ENCODE assay signal across 14 cellular contexts in the genomic region with DNA sequence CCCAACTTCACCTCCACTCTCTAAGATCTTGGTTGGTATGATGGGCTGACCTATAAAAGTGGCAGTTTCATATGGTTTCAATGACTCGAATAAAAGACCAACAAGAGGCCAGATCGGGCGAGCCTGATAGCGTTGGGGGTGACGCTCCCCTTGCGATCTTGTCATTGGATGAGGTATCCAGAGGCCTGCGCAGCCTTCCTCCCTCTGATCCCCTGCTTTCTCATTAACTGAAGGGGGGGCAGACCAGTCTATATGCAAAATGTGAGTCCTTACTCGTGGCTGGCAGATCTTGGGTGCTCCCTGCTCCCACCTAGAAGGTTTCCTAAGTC. TPM values are rescaled to one million over a fixed set of nuclear protein-coding genes. Genes with fewer than 3 reads are reported as not detected.
A peak's percentile ranks its signal among the peaks of the same experiment; 100 is the strongest.
DNase-seq lines count a peak whose midpoint lies in the region; ATAC-seq and TF ChIP-seq lines count a peak whose summit lies in the region.
"Had no signal": no experiment of that assay in that cellular context is flagged by ENCODE, and none has a peak within 500 bp of the region (broad histone marks: within the 10 kb centered on the region; RNA-seq: fewer than 3 reads in every experiment).

No MANE protein-coding gene starts in this region.

- no peak overlapping the region for H3K27ac Mint-ChIP-seq in stimulated activated naive CD8-positive, alpha-beta T cell treated with anti-CD3 and anti-CD28 coated beads, Interleukin-15, Interleukin-2, amounts not matched to agents 100 ng/mL and 50 ng/mL, for 24 hours
- H3K27ac Mint-ChIP-seq in naive thymus-derived CD8-positive, alpha-beta T cell = no peak overlapping the region

- peaks cover 42% of the 10 kb centered on the region for H3K27me3 Mint-ChIP-seq in stimulated activated naive CD8-positive, alpha-beta T cell treated with anti-CD3 and anti-CD28 coated beads, Interleukin-15, Interleukin-2, amounts not matched to agents 100 ng/mL and 50 ng/mL, for 24 hours
- peaks cover 10 to 55% (median 38%) of the 10 kb centered on the region in 5 donors for H3K27me3 Mint-ChIP-seq in naive thymus-derived CD8-positive, alpha-beta T cell

- H3K9me3 Mint-ChIP-seq in stimulated activated naive CD8-positive, alpha-beta T cell treated with anti-CD3 and anti-CD28 coated beads, Interleukin-15, Interleukin-2, amounts not matched to agents 100 ng/mL and 50 ng/mL, for 24 hours = no peaks in the 10 kb centered on the region
- H3K9me3 Mint-ChIP-seq in naive thymus-derived CD8-positive, alpha-beta T cell = no peaks in the 10 kb centered on the region

- no peak for DNase-seq in stimulated activated naive CD8-positive, alpha-beta T cell treated with anti-CD3 and anti-CD28 coated beads, Interleukin-15, Interleukin-2, amounts not matched to agents 100 U/mL and 50 U/mL, for 24 hours
- no peak for DNase-seq in naive thymus-derived CD8-positive, alpha-beta T cell
- DNase-seq in upper lobe of right lung (no peak), NCI-H226 (no peak), NCI-H1105 (lab: John Stamatoyannopoulos, UW) (no peak)
- DNase-seq: activated CD4-positive, CD25-positive, alpha-beta regulatory T cell; AML-193; cortex of kidney; GF-D8; NCI-H345 had no signal

- H3K36me3 ChIP-seq in endocrine pancreas (ENCODE audit: control insufficient read depth, insufficient read depth, low read length) = no peaks in the 10 kb centered on the region
- no peaks in the 10 kb centered on the region for H3K36me3 ChIP-seq in upper lobe of right lung
- H3K36me3 ChIP-seq: gastroesophageal sphincter had no signal

- POLR2A ChIA-PET in naive thymus-derived CD8-positive, alpha-beta T cell (lab: Charles Lee) = no interaction called here

- H3K36me3 Mint-ChIP-seq in stimulated activated naive CD8-positive, alpha-beta T cell treated with anti-CD3 and anti-CD28 coated beads, Interleukin-15, Interleukin-2, amounts not matched to agents 100 ng/mL and 50 ng/mL, for 24 hours (ENCODE audit: low read depth) = no peaks in the 10 kb centered on the region
- H3K36me3 Mint-ChIP-seq in naive thymus-derived CD8-positive, alpha-beta T cell = peaks cover 0 to 3% (median 0%) of the 10 kb centered on the region in 3 donors

- peak overlapping the region; percentile 77 for H3K9ac ChIP-seq in endocrine pancreas (ENCODE audit: control insufficient read depth, insufficient read depth, low read length)

- H3K27me3 ChIP-seq in endocrine pancreas (ENCODE audit: control insufficient read depth, insufficient read depth, low read length) (no peaks in the 10 kb centered on the region), upper lobe of right lung (peaks cover 11% of the 10 kb centered on the region)

- no peak for TF ChIP-seq CTCF in upper lobe of right lung (IDR thresholded peaks at IDR 0.05)

- ATAC-seq in stimulated activated naive CD8-positive, alpha-beta T cell treated with anti-CD3 and anti-CD28 coated beads, Interleukin-15, Interleukin-2, amounts not matched to agents 100 U/mL and 50 U/mL, for 24 hours = no peak
- no peak for ATAC-seq in naive thymus-derived CD8-positive, alpha-beta T cell
- no peak for ATAC-seq in upper lobe of right lung
- no peak for ATAC-seq in HG03175 (IDR thresholded peaks at IDR 0.05; ENCODE audit: unreplicated experiment)

- H3K27ac ChIP-seq in upper lobe of right lung = peak overlapping the region; percentile 67

- H3K4me3 ChIP-seq in endocrine pancreas (ENCODE audit: control insufficient read depth, insufficient read depth, low read length) (peak overlapping the region; percentile 23), upper lobe of right lung (peak overlapping the region; percentile 62)

- peaks cover 9% of the 10 kb centered on the region for H3K4me1 Mint-ChIP-seq in stimulated activated naive CD8-positive, alpha-beta T cell treated with anti-CD3 and anti-CD28 coated beads, Interleukin-15, Interleukin-2, amounts not matched to agents 100 ng/mL and 50 ng/mL, for 24 hours (ENCODE audit: low read depth)
- peaks cover 0 to 15% (median 6%) of the 10 kb centered on the region in 4 donors for H3K4me1 Mint-ChIP-seq in naive thymus-derived CD8-positive, alpha-beta T cell

- intact Hi-C loops in upper lobe of right lung (cut with DNase I) = no loop called here

- H3K9me3 ChIP-seq in endocrine pancreas (ENCODE audit: control insufficient read depth, low read length) (no peaks in the 10 kb centered on the region), upper lobe of right lung (no peaks in the 10 kb centered on the region)
- H3K9me3 ChIP-seq: gastroesophageal sphincter had no signal

- peak overlapping the region; percentile 55 for H3K4me3 Mint-ChIP-seq in stimulated activated naive CD8-positive, alpha-beta T cell treated with anti-CD3 and anti-CD28 coated beads, Interleukin-15, Interleukin-2, amounts not matched to agents 100 ng/mL and 50 ng/mL, for 24 hours
- peak overlapping the region; percentile 2 to 74 (median 47) for H3K4me3 Mint-ChIP-seq in naive thymus-derived CD8-positive, alpha-beta T cell

- H3K4me1 ChIP-seq in endocrine pancreas (ENCODE audit: control insufficient read depth, insufficient read depth, low read length) (peaks cover 18% of the 10 kb centered on the region), upper lobe of right lung (peaks cover 22% of the 10 kb centered on the region)

RNA-seq across cellular contexts. Expression of gene COBL, which starts 0.9 kb away (rescaled TPM):
- not detected for total RNA-seq in naive thymus-derived CD8-positive, alpha-beta T cell
- not detected for polyA plus RNA-seq in naive thymus-derived CD8-positive, alpha-beta T cell
- total RNA-seq in upper lobe of right lung = 29.2 TPM

Comparison
In these comparisons a context has a peak if more than half of its experiments do, and no peak if none do; other contexts are left out.
1. RNA of gene COBL, which starts 0.9 kb away (total RNA-seq): 29.2 TPM in upper lobe of right lung (single experiment); not detected in naive thymus-derived CD8-positive, alpha-beta T cell; every median in the first group is over 10 times any median in the second.